1 cellular context compared by ENCODE assay signal in the genomic region with DNA sequence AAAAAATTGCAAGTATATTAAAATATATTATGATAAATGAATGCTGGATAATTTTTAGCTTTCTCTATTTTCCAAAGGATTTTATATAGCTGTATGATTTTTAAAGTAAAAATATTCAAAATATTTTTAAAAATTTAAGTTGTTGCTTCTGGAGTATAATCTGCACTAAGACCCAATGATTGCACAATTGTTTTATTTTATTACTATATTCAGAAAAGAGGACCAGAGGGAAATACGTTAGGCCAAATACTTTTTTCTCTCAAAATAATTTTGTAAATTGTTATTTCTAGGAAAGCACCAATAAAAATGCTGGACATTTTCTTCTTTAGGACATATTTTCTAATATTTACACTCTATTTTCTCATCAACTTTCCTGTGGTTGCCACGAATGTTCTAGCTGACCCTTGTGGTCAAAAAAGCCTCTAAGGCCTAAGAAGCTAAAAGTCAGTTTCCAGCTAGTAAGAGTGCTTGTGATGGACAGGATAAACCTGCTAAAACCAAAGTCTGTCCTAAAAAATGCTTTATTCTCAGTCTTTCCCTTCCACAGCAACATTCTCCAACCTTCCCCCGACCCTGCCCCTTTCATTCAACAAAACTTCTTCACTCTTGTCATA.
TF ChIP-seq lines count a peak whose summit lies in the region.

No MANE protein-coding gene starts in this region.

TF ChIP-seq in HepG2, 621 proteins besides CTCF, POLR2A, EP300 and RAD21 (continued from another document):
- TF ChIP-seq, protein P1, sequence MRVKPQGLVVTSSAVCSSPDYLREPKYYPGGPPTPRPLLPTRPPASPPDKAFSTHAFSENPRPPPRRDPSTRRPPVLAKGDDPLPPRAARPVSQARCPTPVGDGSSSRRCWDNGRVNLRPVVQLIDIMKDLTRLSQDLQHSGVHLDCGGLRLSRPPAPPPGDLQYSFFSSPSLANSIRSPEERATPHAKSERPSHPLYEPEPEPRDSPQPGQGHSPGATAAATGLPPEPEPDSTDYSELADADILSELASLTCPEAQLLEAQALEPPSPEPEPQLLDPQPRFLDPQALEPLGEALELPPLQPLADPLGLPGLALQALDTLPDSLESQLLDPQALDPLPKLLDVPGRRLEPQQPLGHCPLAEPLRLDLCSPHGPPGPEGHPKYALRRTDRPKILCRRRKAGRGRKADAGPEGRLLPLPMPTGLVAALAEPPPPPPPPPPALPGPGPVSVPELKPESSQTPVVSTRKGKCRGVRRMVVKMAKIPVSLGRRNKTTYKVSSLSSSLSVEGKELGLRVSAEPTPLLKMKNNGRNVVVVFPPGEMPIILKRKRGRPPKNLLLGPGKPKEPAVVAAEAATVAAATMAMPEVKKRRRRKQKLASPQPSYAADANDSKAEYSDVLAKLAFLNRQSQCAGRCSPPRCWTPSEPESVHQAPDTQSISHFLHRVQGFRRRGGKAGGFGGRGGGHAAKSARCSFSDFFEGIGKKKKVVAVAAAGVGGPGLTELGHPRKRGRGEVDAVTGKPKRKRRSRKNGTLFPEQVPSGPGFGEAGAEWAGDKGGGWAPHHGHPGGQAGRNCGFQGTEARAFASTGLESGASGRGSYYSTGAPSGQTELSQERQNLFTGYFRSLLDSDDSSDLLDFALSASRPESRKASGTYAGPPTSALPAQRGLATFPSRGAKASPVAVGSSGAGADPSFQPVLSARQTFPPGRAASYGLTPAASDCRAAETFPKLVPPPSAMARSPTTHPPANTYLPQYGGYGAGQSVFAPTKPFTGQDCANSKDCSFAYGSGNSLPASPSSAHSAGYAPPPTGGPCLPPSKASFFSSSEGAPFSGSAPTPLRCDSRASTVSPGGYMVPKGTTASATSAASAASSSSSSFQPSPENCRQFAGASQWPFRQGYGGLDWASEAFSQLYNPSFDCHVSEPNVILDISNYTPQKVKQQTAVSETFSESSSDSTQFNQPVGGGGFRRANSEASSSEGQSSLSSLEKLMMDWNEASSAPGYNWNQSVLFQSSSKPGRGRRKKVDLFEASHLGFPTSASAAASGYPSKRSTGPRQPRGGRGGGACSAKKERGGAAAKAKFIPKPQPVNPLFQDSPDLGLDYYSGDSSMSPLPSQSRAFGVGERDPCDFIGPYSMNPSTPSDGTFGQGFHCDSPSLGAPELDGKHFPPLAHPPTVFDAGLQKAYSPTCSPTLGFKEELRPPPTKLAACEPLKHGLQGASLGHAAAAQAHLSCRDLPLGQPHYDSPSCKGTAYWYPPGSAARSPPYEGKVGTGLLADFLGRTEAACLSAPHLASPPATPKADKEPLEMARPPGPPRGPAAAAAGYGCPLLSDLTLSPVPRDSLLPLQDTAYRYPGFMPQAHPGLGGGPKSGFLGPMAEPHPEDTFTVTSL (CRISPR knock-in tag; IDR thresholded peaks at IDR 0.05; ENCODE audit: borderline replicate concordance), result no peak
- TF ChIP-seq MIER2 (CRISPR knock-in tag; IDR thresholded peaks at IDR 0.05) (no peak), ZNF709 (CRISPR knock-in tag; IDR thresholded peaks at IDR 0.05) (0 out of 2 replicates have a peak, but pooled peaks have one; percentile 23), SMYD3 (CRISPR knock-in tag; IDR thresholded peaks at IDR 0.05) (no peak), CEBPB (IDR thresholded peaks at IDR 0.05; ENCODE audit: borderline replicate concordance, low read depth, low read length) (peak; percentile 46; the same call in 1 of the 2 replicates)
